Comparison of ENCODE assay signal across 8 cellular contexts in genomic region chr5:94086635-94087034, GRCh38.
DNase-seq lines count a peak whose midpoint lies in the region; FAIRE-seq and TF ChIP-seq lines count a peak whose summit lies in the region.
"Not testable (repeated sequence)": the region's sequence is repeated elsewhere in the genome, so short reads cannot be mapped to it uniquely, and the experiment has no call there.

No MANE protein-coding gene starts in this region.

- not testable (repeated sequence) for BruUV-seq in MCF 10A (replicated peaks; lab: Mats Ljungman, UMichigan)

- in situ Hi-C loops in HAP-1 (cut with MboI; ENCODE audit: low sequenced_read_pairs), result not testable (repeated sequence)

- not testable (repeated sequence) for H3K27ac ChIP-seq in testis

- not testable (repeated sequence) for DNase-seq in D721Med (ENCODE audit: insufficient read length, low spot score); testis
- DNase-seq in HAP-1 (ENCODE audit: low spot score in 2 of 2), result peak; percentile 8 to 39
- peak; percentile 19 for DNase-seq in MV-4-11 (lab: John Stamatoyannopoulos, UW)
- peak; percentile 30 for DNase-seq in RKO (ENCODE audit: low spot score)
- peak; percentile 21 for DNase-seq in MCF 10A (ENCODE audit: unreplicated experiment)
- peak; percentile 3 for DNase-seq in fibroblast of gingiva (ENCODE audit: low read depth)
- DNase-seq in kidney tubule cell (ENCODE audit: low spot score), result peak; percentile 7

- intact Hi-C loops in MCF 10A (cut with micrococcal nuclease); testis (cut with DNase I; ENCODE audit: low total_unique reads): not testable (repeated sequence)

- 88 to 95% methylated on average over 8 of the region's 8 CpGs for WGBS in testis, 2 donors

- TF ChIP-seq CTCF in D721Med (IDR thresholded peaks at IDR 0.05; ENCODE audit: insufficient read depth, missing control alignments) (peak; percentile 15), MCF 10A (IDR thresholded peaks at IDR 0.05; ENCODE audit: unreplicated experiment) (peak; percentile 21), testis (IDR thresholded peaks at IDR 0.05) (peak in 2 of 3 experiments; percentile 7 to 14)

- CTCF ChIA-PET in MCF 10A (lab: Yijun Ruan, JAX), result interaction anchor here (0.6 to 1.6 kb wide), 3 partner anchors 10 to 1130 kb away, joined by 3 to 5 read pairs (median 4); no protein-coding TSS in a partner anchor

- POLR2A ChIA-PET in MCF 10A (lab: Yijun Ruan, JAX), result interaction anchor here (0.6 kb wide), 1 partner anchor 124 kb away, joined by 3 read pairs; no protein-coding TSS in a partner anchor

- TF ChIP-seq POLR2A in testis (IDR thresholded peaks at IDR 0.05), result not testable (repeated sequence)

- H3K9me3 ChIP-seq in HAP-1, testis: not testable (repeated sequence)

- not testable (repeated sequence) for H3K27ac Mint-ChIP-seq in MCF 10A (ENCODE audit: low read depth, unreplicated experiment)

- H3K4me3 Mint-ChIP-seq in MCF 10A (ENCODE audit: unreplicated experiment), result not testable (repeated sequence)

- not testable (repeated sequence) for H3K4me1 Mint-ChIP-seq in MCF 10A (ENCODE audit: insufficient read depth, unreplicated experiment)

- not testable (repeated sequence) for H3K27me3 Mint-ChIP-seq in MCF 10A (ENCODE audit: insufficient read depth, unreplicated experiment)

- FAIRE-seq in D721Med (lab: Jason Lieb, UNC), result not testable (repeated sequence)

- not testable (repeated sequence) for H3K4me3 ChIP-seq in HAP-1, testis

- H3K36me3 ChIP-seq in HAP-1 (replicated peaks); testis (ENCODE audit: low read depth, missing control alignments): not testable (repeated sequence)

- not testable (repeated sequence) for H3K27me3 ChIP-seq in HAP-1 (ENCODE audit: low read depth); testis

- not testable (repeated sequence) for H3K36me3 Mint-ChIP-seq in MCF 10A (ENCODE audit: insufficient read depth, unreplicated experiment)

- H3K4me1 ChIP-seq in HAP-1, testis: not testable (repeated sequence)

- not testable (repeated sequence) for H3K9me3 Mint-ChIP-seq in MCF 10A (ENCODE audit: unreplicated experiment)
